Comparison of ENCODE assay signal across 18 cellular contexts in genomic region chr1:2783069-2783434, GRCh38. TPM values are rescaled to one million over a fixed set of nuclear protein-coding genes. Genes with fewer than 3 reads are reported as not detected.
DNase-seq lines count a peak whose midpoint lies in the region; ATAC-seq and TF ChIP-seq lines count a peak whose summit lies in the region.
"Had no signal": no experiment of that assay in that cellular context is flagged by ENCODE, and none has a peak within 500 bp of the region (broad histone marks: within the 10 kb centered on the region; RNA-seq: fewer than 3 reads in every experiment).

No MANE protein-coding gene starts in this region.

- peaks cover under 1 to 2% of the 10 kb centered on the region in 2 donors for H3K4me1 Mint-ChIP-seq in natural killer cell treated with Interleukin-12 subunit alpha and Interleukin-12 subunit beta and Interleukin-15 and Interleukin-18, amount 100 ng/mL, for 72 hours (ENCODE audit: low read depth in 2 of 2)
- no peaks in the 10 kb centered on the region for H3K4me1 Mint-ChIP-seq in natural killer cell

- peaks cover 13% of the 10 kb centered on the region for H3K9me3 Mint-ChIP-seq in natural killer cell treated with Interleukin-12 subunit alpha and Interleukin-12 subunit beta and Interleukin-15 and Interleukin-18, amount 100 ng/mL, for 72 hours
- peaks cover 4 to 6% of the 10 kb centered on the region in 2 donors for H3K9me3 Mint-ChIP-seq in natural killer cell

- H3K9me2 ChIP-seq in Karpas-422 (replicated peaks; ENCODE audit: insufficient read depth, low read length), result no peaks in the 10 kb centered on the region

- H3K9ac ChIP-seq in Karpas-422 (ENCODE audit: low read length), result no peak overlapping the region
- H3K9ac ChIP-seq: BLaER1 treated with 17β-estradiol and CSF1 and Interleukin-3, amounts not matched to agents 10 nM and 100 nM had no signal

- peak; percentile 20 for DNase-seq in activated CD8-positive, alpha-beta memory T cell treated with anti-CD3 and anti-CD28 coated beads, Interleukin-2, amount 50 U/mL, for 48 hours
- DNase-seq in activated CD8-positive, alpha-beta memory T cell treated with anti-CD3 and anti-CD28 coated beads for 24 hours, result no peak
- DNase-seq in natural killer cell treated with Interleukin-12 subunit alpha and Interleukin-12 subunit beta and Interleukin-15 and Interleukin-18, amount 100 ng/mL, for 72 hours (ENCODE audit: low spot score), result peak; percentile 13
- DNase-seq in natural killer cell, result no peak
- peak; percentile 51 for DNase-seq in sigmoid colon
- no peak for DNase-seq in Karpas-422
- no peak for DNase-seq in NCI-H446 (lab: John Stamatoyannopoulos, UW)
- DNase-seq: 8988T, DMS153, KG1, NCI-H1105 treated with DMSO at 0.1 percent for 48 hours, NCI-H2029 treated with DMSO at 0.1 percent for 48 hours, NCI-H226, NCI-H524, NCI-H82 had no signal

- H3K36me3 ChIP-seq in sigmoid colon (no peaks in the 10 kb centered on the region), Karpas-422 (ENCODE audit: insufficient read depth, low read length) (no peaks in the 10 kb centered on the region)
- H3K36me3 ChIP-seq: BLaER1 treated with 17β-estradiol and CSF1 and Interleukin-3, amounts not matched to agents 10 nM and 100 nM had no signal

- no peak overlapping the region for H3K27ac Mint-ChIP-seq in natural killer cell treated with Interleukin-12 subunit alpha and Interleukin-12 subunit beta and Interleukin-15 and Interleukin-18, amount 100 ng/mL, for 72 hours
- no peak overlapping the region for H3K27ac Mint-ChIP-seq in natural killer cell
- H3K27ac Mint-ChIP-seq: CD8-positive, alpha-beta T cell had no signal

- WGBS in sigmoid colon, 2 donors, result 83 to 88% methylated on average over 5 of the region's 5 CpGs

- H3K4me3 ChIP-seq in sigmoid colon (no peak overlapping the region), Karpas-422 (ENCODE audit: low read length) (no peak overlapping the region)
- H3K4me3 ChIP-seq: BLaER1 treated with 17β-estradiol and CSF1 and Interleukin-3, amounts not matched to agents 10 nM and 100 nM had no signal

- H3K4me2 ChIP-seq in Karpas-422 (ENCODE audit: low read depth, low read length, poor library complexity, severe bottlenecking), result no peak overlapping the region
- H3K4me2 ChIP-seq: BLaER1 treated with 17β-estradiol and CSF1 and Interleukin-3, amounts not matched to agents 10 nM and 100 nM had no signal

- H4K20me1 ChIP-seq in Karpas-422 (ENCODE audit: insufficient read depth, low read depth, low read length), result no peaks in the 10 kb centered on the region

- no peak for TF ChIP-seq CTCF in natural killer cell (IDR thresholded peaks at IDR 0.05)
- TF ChIP-seq CTCF in sigmoid colon (IDR thresholded peaks at IDR 0.05), result no peak

- H3K9me3 ChIP-seq in sigmoid colon (peaks cover 0 to 8% (median 4%) of the 10 kb centered on the region in 4 donors), Karpas-422 (ENCODE audit: low read length) (peaks cover 7% of the 10 kb centered on the region; the same call in 1 of the 2 replicates)

- intact Hi-C loops in natural killer cell (cut with micrococcal nuclease) (no loop called here), sigmoid colon (cut with DNase I) (no loop called here)

- no peak for ATAC-seq in natural killer cell treated with Interleukin-12 subunit alpha and Interleukin-12 subunit beta and Interleukin-15 and Interleukin-18, amount 100 ng/mL, for 72 hours
- ATAC-seq in natural killer cell, result no peak
- ATAC-seq: CD8-positive, alpha-beta T cell; Panc1 had no signal

- peaks cover 27% of the 10 kb centered on the region for H3K36me3 Mint-ChIP-seq in natural killer cell treated with Interleukin-12 subunit alpha and Interleukin-12 subunit beta and Interleukin-15 and Interleukin-18, amount 100 ng/mL, for 72 hours
- H3K36me3 Mint-ChIP-seq in natural killer cell, result peaks cover 14% of the 10 kb centered on the region
- H3K36me3 Mint-ChIP-seq: CD8-positive, alpha-beta T cell had no signal

- H3K27me3 ChIP-seq in sigmoid colon, result peaks cover 0 to 45% (median 19%) of the 10 kb centered on the region in 3 donors
- no peaks in the 10 kb centered on the region; the same call in 1 of the 2 replicates for H3K27me3 ChIP-seq in Karpas-422 (ENCODE audit: low read length)

- TF ChIP-seq EP300 in sigmoid colon (IDR thresholded peaks at IDR 0.05), result no peak

- H3K4me3 Mint-ChIP-seq in natural killer cell treated with Interleukin-12 subunit alpha and Interleukin-12 subunit beta and Interleukin-15 and Interleukin-18, amount 100 ng/mL, for 72 hours, result no peak overlapping the region
- no peak overlapping the region for H3K4me3 Mint-ChIP-seq in natural killer cell
- H3K4me3 Mint-ChIP-seq: CD8-positive, alpha-beta T cell had no signal

- no peaks in the 10 kb centered on the region for H3K79me2 ChIP-seq in Karpas-422 (ENCODE audit: low read length)

- peaks cover 20 to 29% of the 10 kb centered on the region in 2 donors for H3K27me3 Mint-ChIP-seq in natural killer cell treated with Interleukin-12 subunit alpha and Interleukin-12 subunit beta and Interleukin-15 and Interleukin-18, amount 100 ng/mL, for 72 hours
- H3K27me3 Mint-ChIP-seq in natural killer cell (ENCODE audit: low read depth in 2 of 2), result peaks cover 22 to 30% of the 10 kb centered on the region in 2 donors

- H3K4me1 ChIP-seq in sigmoid colon (no peaks in the 10 kb centered on the region), Karpas-422 (ENCODE audit: low read length) (no peaks in the 10 kb centered on the region)

- no peak overlapping the region for H3K27ac ChIP-seq in sigmoid colon
- H3K27ac ChIP-seq in Karpas-422 (ENCODE audit: low read length), result no peak overlapping the region
- H3K27ac ChIP-seq: BLaER1 treated with 17β-estradiol and CSF1 and Interleukin-3, amounts not matched to agents 10 nM and 100 nM had no signal

- no peak overlapping the region for H2AFZ ChIP-seq in Karpas-422 (ENCODE audit: low read length)

- TF ChIP-seq POLR2A in sigmoid colon (IDR thresholded peaks at IDR 0.05), result no peak

RNA-seq across cellular contexts. Expression of gene TTC34, which starts 18.4 kb away (rescaled TPM):
- total RNA-seq in natural killer cell treated with Interleukin-12 subunit alpha and Interleukin-12 subunit beta and Interleukin-15 and Interleukin-18, amount 100 ng/mL, for 72 hours, result under 1 TPM; 0.40 to 0.56 TPM
- total RNA-seq in natural killer cell, result 1 to 10 TPM in 2 of 3 donors, under 1 TPM in 1; 0.80 to 1.4 (median 1.2) TPM
- total RNA-seq in sigmoid colon, result under 1 TPM; 0.16 to 0.83 (median 0.63) TPM
- polyA plus RNA-seq in sigmoid colon, result under 1 TPM in 2 of 3 donors, not detected in 1; under 0.01 to 0.57 TPM
- 0.32 and 1.0 TPM in 2 replicates for total RNA-seq in Karpas-422 (2014; rRNA removed; shearing (Covaris generic); ENCODE audit: low replicate concordance)

Comparison
In these comparisons a context has a peak if more than half of its experiments do, and no peak if none do; other contexts are left out.
1. DNase-seq: peak in activated CD8-positive, alpha-beta memory T cell treated with anti-CD3 and anti-CD28 coated beads, Interleukin-2, amount 50 U/mL, for 48 hours (single experiment), natural killer cell treated with Interleukin-12 subunit alpha and Interleukin-12 subunit beta and Interleukin-15 and Interleukin-18, amount 100 ng/mL, for 72 hours (single experiment) and sigmoid colon (single experiment); none in activated CD8-positive, alpha-beta memory T cell treated with anti-CD3 and anti-CD28 coated beads for 24 hours (single experiment), natural killer cell (single experiment), Karpas-422 (single experiment) and NCI-H446 (0 of 2).